Comparison of ENCODE assay signal across 9 cellular contexts in genomic region chr17:41496803-41497484, GRCh38. TPM values are rescaled to one million over a fixed set of nuclear protein-coding genes. Genes with fewer than 3 reads are reported as not detected.
DNase-seq lines count a peak whose midpoint lies in the region; ATAC-seq, FAIRE-seq and TF ChIP-seq lines count a peak whose summit lies in the region.
"Had no signal": no experiment of that assay in that cellular context is flagged by ENCODE, and none has a peak within 500 bp of the region (broad histone marks: within the 10 kb centered on the region; RNA-seq: fewer than 3 reads in every experiment).

No MANE protein-coding gene starts in this region.

- DNase-seq in CD4-positive, alpha-beta memory T cell = peak; percentile 43 to 61 (median 56)
- DNase-seq in MV-4-11 (lab: John Stamatoyannopoulos, UW) (peak; percentile 89), T1000 (lab: John Stamatoyannopoulos, UW) (peak; percentile 40), K562 (ENCODE audit: extremely low read depth in 1 of 4, low spot score in 3 of 4) (peak; percentile 88 to 91 (median 90)), iris pigment epithelial cell (ENCODE audit: low read depth) (peak; percentile 91), middle frontal gyrus (ENCODE audit: extremely low spot score, low spot score) (no peak)
- DNase-seq in stimulated activated CD4-positive, alpha-beta T cell treated with anti-CD3 and anti-CD28 coated beads, Interleukin-1b, Interleukin-23, amount 100 ng/mL, for 48 hours = peak; percentile 81

- H4K20me1 ChIP-seq in K562 (replicated peaks; ENCODE audit: control insufficient read depth, insufficient read depth, low read length) = no peaks in the 10 kb centered on the region

- H3K9me3 ChIP-seq in CD4-positive, alpha-beta memory T cell (ENCODE audit: control insufficient read depth in 1 of 2, low read length in 2 of 2) = no peaks in the 10 kb centered on the region
- no peaks in the 10 kb centered on the region for H3K9me3 ChIP-seq in K562 (replicated peaks; ENCODE audit: control insufficient read depth, insufficient read depth, low read depth, low read length)

- intact Hi-C loops in CD4-positive, alpha-beta memory T cell (cut with micrococcal nuclease) = loop anchor here (2.0 to 5.0 kb wide), 3 partner anchors 175 to 588 kb away; no protein-coding TSS in a partner anchor
- intact Hi-C loops in K562 (cut with micrococcal nuclease) = loop anchor here (10.0 kb wide), 1 partner anchor 592 kb away; no protein-coding TSS in a partner anchor

- peak overlapping the region in 1 of 2 experiments; percentile 85; a peak in 2 of 4 replicates for H3K9ac ChIP-seq in K562 (ENCODE audit: insufficient read depth in 1 of 2, low read depth in 2 of 2, low read length in 2 of 2)

- no peak overlapping the region for H3K27ac ChIP-seq in CD4-positive, alpha-beta memory T cell (ENCODE audit: low read depth, low read length)
- H3K27ac ChIP-seq in K562 (ENCODE audit: extremely low read depth, low read depth, low read length) = no peak overlapping the region
- H3K27ac ChIP-seq: SK-N-MC had no signal

- H3K9me1 ChIP-seq in K562 (ENCODE audit: control insufficient read depth, insufficient read depth, low read length) = no peaks in the 10 kb centered on the region

- peak overlapping the region; percentile 87 for H2AFZ ChIP-seq in K562 (ENCODE audit: low read depth, low read length)

- TF ChIP-seq RAD21 in K562 (CRISPR knock-in tag; conservative IDR thresholded peaks at IDR 0.05 in 1 of 2, IDR thresholded peaks at IDR 0.05 in 1 of 2) = peak; percentile 67 to 86

- H3K4me2 ChIP-seq in K562 (ENCODE audit: insufficient read depth, low read length) = peak overlapping the region; percentile 60; the same call in 1 of the 2 replicates

- H3K4me1 Mint-ChIP-seq in CD4-positive, alpha-beta memory T cell = peaks cover 7 to 35% (median 12%) of the 10 kb centered on the region in 4 donors

- H3K27me3 Mint-ChIP-seq in CD4-positive, alpha-beta memory T cell = no peaks in the 10 kb centered on the region

- BruUV-seq in K562 (replicated peaks; lab: Mats Ljungman, UMichigan) = no TSS peak

- TF ChIP-seq EP300 in K562 (IDR thresholded peaks at IDR 0.05; ENCODE audit: low read length) = no peak

- CTCF ChIA-PET in CD4-positive, alpha-beta memory T cell (lab: Charles Lee; ENCODE audit: partially characterized antibody) = interaction anchor here (0.8 to 2.1 kb wide), 6 partner anchors 9 to 175 kb away, joined by 3 to 8 read pairs (median 4); no protein-coding TSS in a partner anchor
- CTCF ChIA-PET in K562 (lab: Yijun Ruan, JAX; ENCODE audit: low intra/inter-chr PET ratio) = interaction anchor here (0.7 to 0.9 kb wide), 2 partner anchors 11 to 587 kb away, joined by 3 to 6 read pairs; no protein-coding TSS in a partner anchor

- no peak; the same call in 1 of the 2 replicates for TF ChIP-seq POLR2A in K562 (conservative IDR thresholded peaks at IDR 0.05)

- H3K4me3 Mint-ChIP-seq in CD4-positive, alpha-beta memory T cell = peak overlapping the region in 3 of 8 donors; percentile 42 to 64 (median 51)

- POLR2A ChIA-PET in CD4-positive, alpha-beta memory T cell (lab: Charles Lee; ENCODE audit: partially characterized antibody) = no interaction called here
- POLR2A ChIA-PET in K562 (lab: Yijun Ruan, JAX) = interaction anchor here (1.4 kb wide), 1 partner anchor 8 kb away, joined by 6 read pairs; no protein-coding TSS in a partner anchor

- no peak overlapping the region for H3K4me3 ChIP-seq in CD4-positive, alpha-beta memory T cell (ENCODE audit: low read length in 2 of 2)
- no peak overlapping the region for H3K4me3 ChIP-seq in K562
- H3K4me3 ChIP-seq: SK-N-MC had no signal

- H3K9me3 Mint-ChIP-seq in CD4-positive, alpha-beta memory T cell = no peaks in the 10 kb centered on the region

- no peaks in the 10 kb centered on the region for H3K36me3 ChIP-seq in CD4-positive, alpha-beta memory T cell (ENCODE audit: insufficient read depth, low read length)
- no peaks in the 10 kb centered on the region for H3K36me3 ChIP-seq in K562 (ENCODE audit: control insufficient read depth, insufficient read depth, low read length)

- peak; percentile 88 to 99 (median 97) for TF ChIP-seq CTCF in K562 (IDR thresholded peaks at IDR 0.05 in 2 of 3, conservative IDR thresholded peaks at IDR 0.05 in 1 of 3; ENCODE audit: insufficient read depth in 2 of 3, low read depth in 1 of 3, low read length in 3 of 3)

- H3K79me2 ChIP-seq in K562 (ENCODE audit: control insufficient read depth, insufficient read depth, low read length) = no peaks in the 10 kb centered on the region

- no peaks in the 10 kb centered on the region for H3K27me3 ChIP-seq in CD4-positive, alpha-beta memory T cell (ENCODE audit: insufficient read depth, low read length)
- no peaks in the 10 kb centered on the region for H3K27me3 ChIP-seq in K562 (ENCODE audit: control insufficient read depth in 2 of 2, insufficient read depth in 2 of 2, low read length in 2 of 2)

- H3K36me3 Mint-ChIP-seq in CD4-positive, alpha-beta memory T cell = no peaks in the 10 kb centered on the region

- ATAC-seq in GM19468 (IDR thresholded peaks at IDR 0.05; ENCODE audit: extremely low read depth, unreplicated experiment) = peak; percentile 46
- ATAC-seq in K562 = peak; percentile 92

- H3K4me1 ChIP-seq in CD4-positive, alpha-beta memory T cell (ENCODE audit: insufficient read depth, low read length) = peaks cover 11% of the 10 kb centered on the region
- H3K4me1 ChIP-seq in K562 (replicated peaks in 1 of 2; ENCODE audit: control insufficient read depth in 2 of 2, insufficient read depth in 2 of 2, low read length in 2 of 2) = peaks cover 48 to 53% of the 10 kb centered on the region in 2 experiments

- H3K27ac Mint-ChIP-seq in CD4-positive, alpha-beta memory T cell = peak overlapping the region in 4 of 7 donors; percentile 72 to 80 (median 75)

- FAIRE-seq in K562 (lab: Jason Lieb, UNC) = peak; percentile 78

- WGBS in K562 (ENCODE audit: insufficient coverage, low coverage, missing lambda C conversion rate) = 35% methylated on average over 11 of the region's 12 CpGs

- in situ Hi-C loops in K562 (cut with MboI) = no loop called here

RNA-seq across cellular contexts. Expression of gene KRT36, which starts 7.2 kb away (rescaled TPM):
- total RNA-seq in CD4-positive, alpha-beta memory T cell = not detected
- polyA plus RNA-seq in CD4-positive, alpha-beta memory T cell = not detected
- not detected in 2 replicates for total RNA-seq in K562 (2011; cell fraction: chromatin; rRNA removed; ENCODE audit: low replicate concordance)
- not detected in 2 replicates for total RNA-seq in K562 (2011; cell fraction: nucleolus; rRNA removed)
- total RNA-seq in K562 (2011; cell fraction: nucleoplasm; rRNA removed) = not detected in 2 replicates
- total RNA-seq in K562 (2014; rRNA removed) (not detected in 2 replicates), K562 (2014; rRNA removed; fragmentation: Illumina TruSeq; extraction: Trizol) (not detected in 2 replicates), K562 (2015; rRNA removed; fragmentation: Illumina TruSeq; extraction: Trizol) (not detected in 2 replicates), K562 (2021) (not detected in 2 replicates)
- polyA plus RNA-seq in K562 (2011; rRNA removed) (0.04 TPM in 2 replicates), K562 (2014; fragmentation: Illumina TruSeq; extraction: Trizol) (not detected in 2 replicates), K562 (2014; fragmentation: Nextera tagmentation; extraction: Ambion mirVana) (not detected), K562 (2014; rRNA removed) (not detected in 2 replicates)
- polyA plus RNA-seq in K562 (2011; cell fraction: cytosol; rRNA removed) = 0.03 and 0.06 TPM in 2 replicates
- 0.20 TPM in 1 of 2 replicates, not detected in the other for polyA plus RNA-seq in K562 (2011; cell fraction: nucleus; rRNA removed)
- polyA plus RNA-seq in K562 (2012) = not detected in 2 replicates
- polyA minus RNA-seq in K562 (2011; rRNA and poly(A)+ RNA removed) = not detected in 2 replicates
- not detected in 2 replicates for polyA minus RNA-seq in K562 (2011; cell fraction: cytosol; rRNA and poly(A)+ RNA removed)
- not detected in 2 replicates for polyA minus RNA-seq in K562 (2011; cell fraction: nucleus; rRNA and poly(A)+ RNA removed)

RNA-seq across cellular contexts. Expression of gene KRT13, which starts 8.5 kb away (rescaled TPM):
- total RNA-seq in CD4-positive, alpha-beta memory T cell = not detected
- polyA plus RNA-seq in CD4-positive, alpha-beta memory T cell = not detected
- 0.21 and 0.76 TPM in 2 replicates for total RNA-seq in K562 (2011; cell fraction: chromatin; rRNA removed; ENCODE audit: low replicate concordance)
- total RNA-seq in K562 (2011; cell fraction: nucleolus; rRNA removed) = not detected in 2 replicates
- not detected in 2 replicates for total RNA-seq in K562 (2011; cell fraction: nucleoplasm; rRNA removed)
- total RNA-seq in K562 (2014; rRNA removed) (1.1 TPM in 1 of 2 replicates, not detected in the other), K562 (2014; rRNA removed; fragmentation: Illumina TruSeq; extraction: Trizol) (not detected in 2 replicates), K562 (2015; rRNA removed; fragmentation: Illumina TruSeq; extraction: Trizol) (0.11 TPM in 1 of 2 replicates, not detected in the other), K562 (2021) (0.22 TPM in 1 of 2 replicates, not detected in the other)
- polyA plus RNA-seq in K562 (2011; rRNA removed) (0.16 and 0.26 TPM in 2 replicates), K562 (2014; fragmentation: Illumina TruSeq; extraction: Trizol) (0.30 TPM in 1 of 2 replicates, not detected in the other), K562 (2014; fragmentation: Nextera tagmentation; extraction: Ambion mirVana) (under 1 TPM in 1 of 2 experiments, not detected in 1; 0.13 TPM), K562 (2014; rRNA removed) (0.28 TPM in 1 of 2 replicates, not detected in the other)
- polyA plus RNA-seq in K562 (2011; cell fraction: cytosol; rRNA removed) = 0.48 and 0.58 TPM in 2 replicates
- polyA plus RNA-seq in K562 (2011; cell fraction: nucleus; rRNA removed) = 0.93 and 3.3 TPM in 2 replicates
- 0.17 and 0.36 TPM in 2 replicates for polyA plus RNA-seq in K562 (2012)
- polyA minus RNA-seq in K562 (2011; rRNA and poly(A)+ RNA removed) = 0.15 and 0.28 TPM in 2 replicates
- not detected in 2 replicates for polyA minus RNA-seq in K562 (2011; cell fraction: cytosol; rRNA and poly(A)+ RNA removed)
- polyA minus RNA-seq in K562 (2011; cell fraction: nucleus; rRNA and poly(A)+ RNA removed) = 0.22 and 0.54 TPM in 2 replicates

RNA-seq across cellular contexts. Expression of gene KRT35, which starts 16.0 kb away (rescaled TPM):
- not detected for total RNA-seq in CD4-positive, alpha-beta memory T cell
- not detected for polyA plus RNA-seq in CD4-positive, alpha-beta memory T cell
- total RNA-seq in K562 (2011; cell fraction: chromatin; rRNA removed; ENCODE audit: low replicate concordance) = not detected in 2 replicates
- not detected in 2 replicates for total RNA-seq in K562 (2011; cell fraction: nucleolus; rRNA removed)
- not detected in 2 replicates for total RNA-seq in K562 (2011; cell fraction: nucleoplasm; rRNA removed)
- total RNA-seq in K562 (2014; rRNA removed) (not detected in 2 replicates), K562 (2014; rRNA removed; fragmentation: Illumina TruSeq; extraction: Trizol) (not detected in 2 replicates), K562 (2015; rRNA removed; fragmentation: Illumina TruSeq; extraction: Trizol) (not detected in 2 replicates), K562 (2021) (not detected in 2 replicates)
- polyA plus RNA-seq in K562 (2011; rRNA removed) (not detected in 2 replicates), K562 (2014; fragmentation: Illumina TruSeq; extraction: Trizol) (not detected in 2 replicates), K562 (2014; fragmentation: Nextera tagmentation; extraction: Ambion mirVana) (not detected), K562 (2014; rRNA removed) (not detected in 2 replicates)
- not detected in 2 replicates for polyA plus RNA-seq in K562 (2011; cell fraction: cytosol; rRNA removed)
- polyA plus RNA-seq in K562 (2011; cell fraction: nucleus; rRNA removed) = not detected in 2 replicates
- polyA plus RNA-seq in K562 (2012) = not detected in 2 replicates
- not detected in 2 replicates for polyA minus RNA-seq in K562 (2011; rRNA and poly(A)+ RNA removed)
- not detected in 2 replicates for polyA minus RNA-seq in K562 (2011; cell fraction: cytosol; rRNA and poly(A)+ RNA removed)
- not detected in 2 replicates for polyA minus RNA-seq in K562 (2011; cell fraction: nucleus; rRNA and poly(A)+ RNA removed)

RNA-seq across cellular contexts. Expression of gene KRT15, which starts 21.7 kb away (rescaled TPM):
- not detected for total RNA-seq in CD4-positive, alpha-beta memory T cell
- polyA plus RNA-seq in CD4-positive, alpha-beta memory T cell = not detected
- total RNA-seq in K562 (2011; cell fraction: chromatin; rRNA removed; ENCODE audit: low replicate concordance) = 2.1 and 4.1 TPM in 2 replicates
- total RNA-seq in K562 (2011; cell fraction: nucleolus; rRNA removed) = 1.6 and 2.8 TPM in 2 replicates
- 1.2 and 3.0 TPM in 2 replicates for total RNA-seq in K562 (2011; cell fraction: nucleoplasm; rRNA removed)
- total RNA-seq in K562 (2014; rRNA removed) = 0.37 and 2.4 TPM in 2 replicates
- total RNA-seq in K562 (2014; rRNA removed; fragmentation: Illumina TruSeq; extraction: Trizol) = 0.44 and 0.89 TPM in 2 replicates
- total RNA-seq in K562 (2015; rRNA removed; fragmentation: Illumina TruSeq; extraction: Trizol) = 0.29 and 0.68 TPM in 2 replicates
- 0.34 and 0.95 TPM in 2 replicates for total RNA-seq in K562 (2021)
- 2.1 and 4.4 TPM in 2 replicates for polyA plus RNA-seq in K562 (2011; rRNA removed)
- 1.7 and 2.4 TPM in 2 replicates for polyA plus RNA-seq in K562 (2011; cell fraction: cytosol; rRNA removed)
- polyA plus RNA-seq in K562 (2011; cell fraction: nucleus; rRNA removed) = 1.9 and 8.5 TPM in 2 replicates
- 1.1 and 1.4 TPM in 2 replicates for polyA plus RNA-seq in K562 (2012)
- 0.49 and 1.1 TPM in 2 replicates for polyA plus RNA-seq in K562 (2014; fragmentation: Illumina TruSeq; extraction: Trizol)
- polyA plus RNA-seq in K562 (2014; fragmentation: Nextera tagmentation; extraction: Ambion mirVana) = under 1 TPM; 0.28 to 0.60 TPM
- 0.56 and 2.0 TPM in 2 replicates for polyA plus RNA-seq in K562 (2014; rRNA removed)
- 0.39 and 1.2 TPM in 2 replicates for polyA minus RNA-seq in K562 (2011; rRNA and poly(A)+ RNA removed)
- polyA minus RNA-seq in K562 (2011; cell fraction: cytosol; rRNA and poly(A)+ RNA removed) = not detected in 2 replicates
- 0.67 and 1.1 TPM in 2 replicates for polyA minus RNA-seq in K562 (2011; cell fraction: nucleus; rRNA and poly(A)+ RNA removed)

RNA-seq across cellular contexts. Expression of gene KRT32, which starts 29.8 kb away (rescaled TPM):
- total RNA-seq in CD4-positive, alpha-beta memory T cell = not detected
- not detected for polyA plus RNA-seq in CD4-positive, alpha-beta memory T cell
- not detected in 2 replicates for total RNA-seq in K562 (2011; cell fraction: chromatin; rRNA removed; ENCODE audit: low replicate concordance)
- total RNA-seq in K562 (2011; cell fraction: nucleolus; rRNA removed) = not detected in 2 replicates
- total RNA-seq in K562 (2011; cell fraction: nucleoplasm; rRNA removed) = not detected in 2 replicates
- not detected in 2 replicates for total RNA-seq in K562 (2014; rRNA removed)
- not detected in 2 replicates for total RNA-seq in K562 (2014; rRNA removed; fragmentation: Illumina TruSeq; extraction: Trizol)
- total RNA-seq in K562 (2015; rRNA removed; fragmentation: Illumina TruSeq; extraction: Trizol) = not detected in 2 replicates
- not detected in 2 replicates for total RNA-seq in K562 (2021)
- not detected in 2 replicates for polyA plus RNA-seq in K562 (2011; rRNA removed)
- not detected in 2 replicates for polyA plus RNA-seq in K562 (2011; cell fraction: cytosol; rRNA removed)
- polyA plus RNA-seq in K562 (2011; cell fraction: nucleus; rRNA removed) = not detected in 2 replicates
- polyA plus RNA-seq in K562 (2012) = not detected in 2 replicates
- not detected in 2 replicates for polyA plus RNA-seq in K562 (2014; fragmentation: Illumina TruSeq; extraction: Trizol)
- not detected for polyA plus RNA-seq in K562 (2014; fragmentation: Nextera tagmentation; extraction: Ambion mirVana)
- not detected in 2 replicates for polyA plus RNA-seq in K562 (2014; rRNA removed)
- polyA minus RNA-seq in K562 (2011; rRNA and poly(A)+ RNA removed) = not detected in 2 replicates
- not detected in 2 replicates for polyA minus RNA-seq in K562 (2011; cell fraction: cytosol; rRNA and poly(A)+ RNA removed)
- not detected in 2 replicates for polyA minus RNA-seq in K562 (2011; cell fraction: nucleus; rRNA and poly(A)+ RNA removed)
